ENCODE assay signal across 1 cellular context in the genomic region with DNA sequence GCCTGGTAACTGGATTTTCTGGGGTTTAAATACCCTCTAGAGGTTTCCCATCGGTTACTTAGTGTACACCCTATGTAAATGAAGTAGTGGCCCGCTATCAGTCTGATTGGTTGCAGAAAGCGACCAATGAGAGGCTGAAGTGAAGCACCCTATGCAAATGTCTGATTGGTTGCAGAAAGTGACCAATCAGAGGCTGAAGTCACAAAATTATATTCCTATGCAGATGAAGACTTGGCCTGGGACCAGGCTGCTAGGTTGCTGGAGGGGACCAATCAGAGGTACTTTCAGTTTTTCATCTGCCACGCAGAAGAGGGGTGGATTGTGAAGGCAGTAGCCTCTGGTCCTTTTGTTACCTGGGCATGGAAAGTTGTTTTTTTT.
TF ChIP-seq lines count a peak whose summit lies in the region.

No MANE protein-coding gene starts in this region.

TF ChIP-seq in HCT116, 20 proteins besides CTCF, POLR2A, EP300 and RAD21 (continued from another document):
- no peak for TF ChIP-seq SP1 (IDR thresholded peaks at IDR 0.05; ENCODE audit: low read depth)
- no peak for TF ChIP-seq EZH2phosphoT487 (IDR thresholded peaks at IDR 0.05; ENCODE audit: borderline replicate concordance)
- no peak for TF ChIP-seq EZH2 (IDR thresholded peaks at IDR 0.05)
- no peak for TF ChIP-seq YY1 (IDR thresholded peaks at IDR 0.05; ENCODE audit: extremely low read depth, insufficient replicate concordance, low read depth, low read length)
- TF ChIP-seq ELF1 (IDR thresholded peaks at IDR 0.05; ENCODE audit: borderline replicate concordance, low read depth): no peak
- TF ChIP-seq, protein P1, sequence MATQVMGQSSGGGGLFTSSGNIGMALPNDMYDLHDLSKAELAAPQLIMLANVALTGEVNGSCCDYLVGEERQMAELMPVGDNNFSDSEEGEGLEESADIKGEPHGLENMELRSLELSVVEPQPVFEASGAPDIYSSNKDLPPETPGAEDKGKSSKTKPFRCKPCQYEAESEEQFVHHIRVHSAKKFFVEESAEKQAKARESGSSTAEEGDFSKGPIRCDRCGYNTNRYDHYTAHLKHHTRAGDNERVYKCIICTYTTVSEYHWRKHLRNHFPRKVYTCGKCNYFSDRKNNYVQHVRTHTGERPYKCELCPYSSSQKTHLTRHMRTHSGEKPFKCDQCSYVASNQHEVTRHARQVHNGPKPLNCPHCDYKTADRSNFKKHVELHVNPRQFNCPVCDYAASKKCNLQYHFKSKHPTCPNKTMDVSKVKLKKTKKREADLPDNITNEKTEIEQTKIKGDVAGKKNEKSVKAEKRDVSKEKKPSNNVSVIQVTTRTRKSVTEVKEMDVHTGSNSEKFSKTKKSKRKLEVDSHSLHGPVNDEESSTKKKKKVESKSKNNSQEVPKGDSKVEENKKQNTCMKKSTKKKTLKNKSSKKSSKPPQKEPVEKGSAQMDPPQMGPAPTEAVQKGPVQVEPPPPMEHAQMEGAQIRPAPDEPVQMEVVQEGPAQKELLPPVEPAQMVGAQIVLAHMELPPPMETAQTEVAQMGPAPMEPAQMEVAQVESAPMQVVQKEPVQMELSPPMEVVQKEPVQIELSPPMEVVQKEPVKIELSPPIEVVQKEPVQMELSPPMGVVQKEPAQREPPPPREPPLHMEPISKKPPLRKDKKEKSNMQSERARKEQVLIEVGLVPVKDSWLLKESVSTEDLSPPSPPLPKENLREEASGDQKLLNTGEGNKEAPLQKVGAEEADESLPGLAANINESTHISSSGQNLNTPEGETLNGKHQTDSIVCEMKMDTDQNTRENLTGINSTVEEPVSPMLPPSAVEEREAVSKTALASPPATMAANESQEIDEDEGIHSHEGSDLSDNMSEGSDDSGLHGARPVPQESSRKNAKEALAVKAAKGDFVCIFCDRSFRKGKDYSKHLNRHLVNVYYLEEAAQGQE (IDR thresholded peaks at IDR 0.05; ENCODE audit: low read depth): no peak
- TF ChIP-seq TCF7L2 (IDR thresholded peaks at IDR 0.05; ENCODE audit: borderline replicate concordance, extremely low read depth, insufficient read depth, insufficient read length): no peak
TF ChIP-seq in HCT116: peak in this region for 0.
